In genomic region chr18:48551100-48551499, GRCh38 we compare ENCODE assay signal across 18 cellular contexts.
"Had no signal": no experiment of that assay in that cellular context is flagged by ENCODE, and none has a peak within 500 bp of the region (broad histone marks: within the 10 kb centered on the region; RNA-seq: fewer than 3 reads in every experiment).

No MANE protein-coding gene starts in this region.

- H3K4me3 ChIP-seq: dorsolateral prefrontal cortex, left lung, prostate gland, right atrium auricular region, skin epidermis, spleen, thyroid gland had no signal

- H3K27ac ChIP-seq: dorsolateral prefrontal cortex, left lung, neutrophil, prostate gland, skin epidermis, spleen, thyroid gland had no signal

- H3K27me3 Mint-ChIP-seq: stimulated activated naive B cell treated with anti-CD40 and anti-IgM and Interleukin-4, amounts not matched to agents 10 μg/mL and 1 μg/mL and 100 μg/mL, for 72 hours; stimulated activated naive CD8-positive, alpha-beta T cell treated with anti-CD3 and anti-CD28 coated beads, Interleukin-15, Interleukin-2, amounts not matched to agents 100 ng/mL and 50 ng/mL, for 24 hours had no signal

- ATAC-seq: left lung; naive thymus-derived CD8-positive, alpha-beta T cell; stimulated activated naive B cell treated with anti-CD40 and anti-IgM and Interleukin-4, amounts not matched to agents 10 μg/mL and 1 μg/mL and 100 μg/mL, for 72 hours had no signal

- H3K27me3 ChIP-seq: dorsolateral prefrontal cortex, left lung, neutrophil, right atrium auricular region, spleen, thyroid gland had no signal

- H3K36me3 ChIP-seq: left lung, neutrophil, prostate gland, thyroid gland had no signal

- H3K9me3 ChIP-seq: left lung, neutrophil, prostate gland, right atrium auricular region, spleen, thyroid gland had no signal

- H3K9me3 Mint-ChIP-seq: naive thymus-derived CD8-positive, alpha-beta T cell; stimulated activated naive B cell treated with anti-CD40 and anti-IgM and Interleukin-4, amounts not matched to agents 10 μg/mL and 1 μg/mL and 100 μg/mL, for 72 hours; stimulated activated naive CD8-positive, alpha-beta T cell treated with anti-CD3 and anti-CD28 coated beads, Interleukin-15, Interleukin-2, amounts not matched to agents 100 ng/mL and 50 ng/mL, for 24 hours had no signal

- H3K27ac Mint-ChIP-seq: naive thymus-derived CD8-positive, alpha-beta T cell; stimulated activated naive B cell treated with anti-CD40 and anti-IgM and Interleukin-4, amounts not matched to agents 10 μg/mL and 1 μg/mL and 100 μg/mL, for 72 hours; stimulated activated naive CD8-positive, alpha-beta T cell treated with anti-CD3 and anti-CD28 coated beads, Interleukin-15, Interleukin-2, amounts not matched to agents 100 ng/mL and 50 ng/mL, for 24 hours had no signal

- DNase-seq: dorsolateral prefrontal cortex; effector CD4-positive, alpha-beta T cell; kidney; left lung; mesenchymal stem cell; midbrain; naive thymus-derived CD8-positive, alpha-beta T cell; spleen; stimulated activated CD4-positive, alpha-beta T cell treated with anti-CD3 and anti-CD28 coated beads, Interleukin-15, amount 100 ng/mL, for 24 hours; stimulated activated CD4-positive, alpha-beta T cell treated with anti-CD3 and anti-CD28 coated beads, Interleukin-2, amount 100 ng/mL, for 48 hours; stimulated activated naive B cell treated with anti-CD40 and anti-IgM and Interleukin-4, amounts not matched to agents 10 μg/mL and 1 μg/mL and 100 μg/mL, for 72 hours; thyroid gland; trophoblast cell had no signal

- H3K4me3 Mint-ChIP-seq: naive thymus-derived CD8-positive, alpha-beta T cell; stimulated activated naive B cell treated with anti-CD40 and anti-IgM and Interleukin-4, amounts not matched to agents 10 μg/mL and 1 μg/mL and 100 μg/mL, for 72 hours; stimulated activated naive CD8-positive, alpha-beta T cell treated with anti-CD3 and anti-CD28 coated beads, Interleukin-15, Interleukin-2, amounts not matched to agents 100 ng/mL and 50 ng/mL, for 24 hours had no signal

- H3K36me3 Mint-ChIP-seq: naive thymus-derived CD8-positive, alpha-beta T cell; stimulated activated naive B cell treated with anti-CD40 and anti-IgM and Interleukin-4, amounts not matched to agents 10 μg/mL and 1 μg/mL and 100 μg/mL, for 72 hours had no signal
